Comparison of ENCODE assay signal across 1 cellular context in genomic region chr10:93813507-93814465, GRCh38.
TF ChIP-seq lines count a peak whose summit lies in the region.

No MANE protein-coding gene starts in this region.

TF ChIP-seq in GM23338, 12 proteins besides CTCF, POLR2A, EP300 and RAD21 (continued from another document):
- TF ChIP-seq REST (IDR thresholded peaks at IDR 0.05; ENCODE audit: unreplicated experiment) = no peak
